In the genomic region with DNA sequence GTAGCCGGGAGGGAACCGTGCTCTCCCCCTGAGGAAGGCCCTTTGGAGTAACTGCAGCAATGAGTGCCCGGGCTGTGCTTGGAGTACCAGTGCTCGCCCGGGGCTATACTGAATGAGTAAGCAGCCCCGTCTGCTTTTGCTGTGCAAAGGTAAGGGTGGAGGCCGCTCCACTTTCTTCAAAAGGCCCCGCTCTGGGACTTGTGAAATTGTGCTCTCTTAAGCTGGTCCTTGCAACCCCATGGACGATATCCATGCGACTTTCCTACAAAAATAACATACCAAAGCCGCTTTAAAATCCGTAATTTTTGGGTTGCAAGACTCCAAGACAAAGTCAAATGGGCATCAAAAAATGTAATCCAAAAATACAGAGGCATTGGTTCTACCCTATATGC, we compare ENCODE assay signal across 8 cellular contexts. TPM values are rescaled to one million over a fixed set of nuclear protein-coding genes. Genes with fewer than 3 reads are reported as not detected.
DNase-seq lines count a peak whose midpoint lies in the region; ATAC-seq and TF ChIP-seq lines count a peak whose summit lies in the region.

No MANE protein-coding gene starts in this region.

- no peak overlapping the region for H3K9ac ChIP-seq in iPS-15b (ENCODE audit: low read depth, low read length)

- no peaks in the 10 kb centered on the region for H3K36me3 ChIP-seq in iPS-15b (ENCODE audit: control insufficient read depth, insufficient read depth, low read length)

- H3K4me1 Mint-ChIP-seq in activated naive CD4-positive, alpha-beta T cell treated with anti-CD3 and anti-CD28 coated beads for 36 hours (ENCODE audit: low read depth): peaks cover 66% of the 10 kb centered on the region

- DNase-seq in HL-60 (ENCODE audit: low read depth in 1 of 2, low spot score in 1 of 2) (no peak), NCI-H2171 treated with DMSO at 0.1 percent for 48 hours (lab: John Stamatoyannopoulos, UW) (no peak), NCI-H128 (lab: John Stamatoyannopoulos, UW; ENCODE audit: unreplicated experiment) (no peak), NCI-H2227 treated with DMSO at 0.1 percent for 48 hours (lab: John Stamatoyannopoulos, UW) (no peak)
- peak; percentile 67 for DNase-seq in activated naive CD4-positive, alpha-beta T cell treated with anti-CD3 and anti-CD28 coated beads for 36 hours
- peak; percentile 40 for DNase-seq in stimulated activated CD4-positive, alpha-beta T cell treated with anti-CD3 and anti-CD28 coated beads, Interleukin-2, amount 100 ng/mL, for 4 hours (ENCODE audit: low read depth)

- CTCF ChIA-PET in activated naive CD4-positive, alpha-beta T cell treated with anti-CD3 and anti-CD28 coated beads for 36 hours (lab: Charles Lee): interaction anchor here (1.1 to 3.0 kb wide), 7 partner anchors 9 to 86 kb away, joined by 3 to 19 read pairs (median 8); no protein-coding TSS in a partner anchor

- peak; percentile 25 for ATAC-seq in GM18505 (IDR thresholded peaks at IDR 0.05; ENCODE audit: unreplicated experiment)

- no peak for TF ChIP-seq POLR2A in GM18505 (IDR thresholded peaks at IDR 0.05; ENCODE audit: borderline replicate concordance, extremely low read depth, insufficient read depth, insufficient read length)

- H3K4me3 Mint-ChIP-seq in activated naive CD4-positive, alpha-beta T cell treated with anti-CD3 and anti-CD28 coated beads for 36 hours: peak overlapping the region; percentile 98

- intact Hi-C loops in activated naive CD4-positive, alpha-beta T cell treated with anti-CD3 and anti-CD28 coated beads for 36 hours (cut with micrococcal nuclease): loop anchor here (1.0 to 5.0 kb wide), 7 partner anchors 9 to 368 kb away; a partner anchor contains a TSS

- H3K9me3 Mint-ChIP-seq in activated naive CD4-positive, alpha-beta T cell treated with anti-CD3 and anti-CD28 coated beads for 36 hours: no peaks in the 10 kb centered on the region

- no peaks in the 10 kb centered on the region for H3K27me3 Mint-ChIP-seq in activated naive CD4-positive, alpha-beta T cell treated with anti-CD3 and anti-CD28 coated beads for 36 hours (ENCODE audit: low read depth)

- H3K27ac Mint-ChIP-seq in activated naive CD4-positive, alpha-beta T cell treated with anti-CD3 and anti-CD28 coated beads for 36 hours: peak overlapping the region; percentile 98

- H3K4me1 ChIP-seq in iPS-15b (ENCODE audit: control insufficient read depth, insufficient read depth, low read length): peaks cover 23% of the 10 kb centered on the region

- H3K4me3 ChIP-seq in HL-60 (replicated peaks; ENCODE audit: insufficient read depth, low read length): peak overlapping the region; percentile 42; the same call in 1 of the 2 replicates
- peak overlapping the region; percentile 69 for H3K4me3 ChIP-seq in iPS-15b (ENCODE audit: low read depth, low read length)

- TF ChIP-seq CTCF in HL-60 (IDR thresholded peaks at IDR 0.05; ENCODE audit: insufficient read depth, low read length): no peak

- peaks cover 45% of the 10 kb centered on the region for H3K36me3 Mint-ChIP-seq in activated naive CD4-positive, alpha-beta T cell treated with anti-CD3 and anti-CD28 coated beads for 36 hours (ENCODE audit: low read depth)

- no peaks in the 10 kb centered on the region for H3K9me3 ChIP-seq in iPS-15b (ENCODE audit: control insufficient read depth, insufficient read depth, low read length)

- H3K27ac ChIP-seq in HL-60 (replicated peaks): no peak overlapping the region

- H3K27me3 ChIP-seq in HL-60 (ENCODE audit: insufficient read depth, poor library complexity, severe bottlenecking) (no peaks in the 10 kb centered on the region), iPS-15b (ENCODE audit: control insufficient read depth, insufficient read depth, low read length) (peaks cover 9% of the 10 kb centered on the region)

RNA-seq across cellular contexts. Expression of a gene that starts 0.6 kb away (rescaled TPM):
- 100 to 1,000 TPM; 141 to 142 TPM for total RNA-seq in activated naive CD4-positive, alpha-beta T cell treated with anti-CD3 and anti-CD28 coated beads for 36 hours

Comparison
In these comparisons a context has a peak if more than half of its experiments do, and no peak if none do; other contexts are left out.
1. DNase-seq: peak in activated naive CD4-positive, alpha-beta T cell treated with anti-CD3 and anti-CD28 coated beads for 36 hours (single experiment) and stimulated activated CD4-positive, alpha-beta T cell treated with anti-CD3 and anti-CD28 coated beads, Interleukin-2, amount 100 ng/mL, for 4 hours (single experiment); none in HL-60 (0 of 2), NCI-H2171 treated with DMSO at 0.1 percent for 48 hours (single experiment), NCI-H128 (single experiment) and NCI-H2227 treated with DMSO at 0.1 percent for 48 hours (single experiment).